ENCODE assay signal across 14 cellular contexts in genomic region chr19:47369923-47370625, GRCh38. TPM values are rescaled to one million over a fixed set of nuclear protein-coding genes. Genes with fewer than 3 reads are reported as not detected.
A peak's percentile ranks its signal among the peaks of the same experiment; 100 is the strongest.
DNase-seq lines count a peak whose midpoint lies in the region; ATAC-seq and TF ChIP-seq lines count a peak whose summit lies in the region.
"Had no signal": no experiment of that assay in that cellular context is flagged by ENCODE, and none has a peak within 500 bp of the region (broad histone marks: within the 10 kb centered on the region; RNA-seq: fewer than 3 reads in every experiment).

No MANE protein-coding gene starts in this region.

- H3K9me3 Mint-ChIP-seq in brain: no peaks in the 10 kb centered on the region
- H3K9me3 Mint-ChIP-seq in memory B cell: no peaks in the 10 kb centered on the region
- H3K9me3 Mint-ChIP-seq in activated naive CD8-positive, alpha-beta T cell treated with anti-CD3 and anti-CD28 coated beads, Interleukin-2, amount 50 U/mL, for 24 hours: no peaks in the 10 kb centered on the region
- H3K9me3 Mint-ChIP-seq: CD4-positive, CD25-positive, alpha-beta regulatory T cell; T-helper 2 cell treated with Interferon-gamma antibody and Interleukin-4, amounts not matched to agents 5 μg/mL and 100 μg/mL, for 36 hours had no signal

- DNase-seq in Kasumi-1 (lab: John Stamatoyannopoulos, UW): peak; percentile 20 to 27
- no peak for DNase-seq in memory B cell (ENCODE audit: low spot score in 2 of 2)
- DNase-seq in NCI-H748 (lab: John Stamatoyannopoulos, UW; ENCODE audit: unreplicated experiment): no peak
- no peak for DNase-seq in activated naive CD8-positive, alpha-beta T cell treated with anti-CD3 and anti-CD28 coated beads, Interleukin-2, amount 50 U/mL, for 24 hours
- DNase-seq: activated T-cell treated with anti-CD3 and anti-CD28 coated beads, Interleukin-2, amount 50 U/mL, for 1 hour; CD4-positive, CD25-positive, alpha-beta regulatory T cell; effector memory CD4-positive, alpha-beta T cell; H7; kidney glomerular epithelial cell had no signal

- H3K79me2 ChIP-seq in ACC112 (ENCODE audit: control insufficient read depth, insufficient read depth, low read length, unreplicated experiment): no peaks in the 10 kb centered on the region

- H3K36me3 Mint-ChIP-seq in brain: peaks cover 56% of the 10 kb centered on the region
- peaks cover 26% of the 10 kb centered on the region for H3K36me3 Mint-ChIP-seq in memory B cell
- peaks cover 27% of the 10 kb centered on the region for H3K36me3 Mint-ChIP-seq in activated naive CD8-positive, alpha-beta T cell treated with anti-CD3 and anti-CD28 coated beads, Interleukin-2, amount 50 U/mL, for 24 hours (ENCODE audit: low read depth)

- H2AFZ ChIP-seq in ACC112 (ENCODE audit: low read length, unreplicated experiment): no peak overlapping the region

- no peak for TF ChIP-seq CTCF in brain (conservative IDR thresholded peaks at IDR 0.05)

- peaks cover 8% of the 10 kb centered on the region for H3K4me1 ChIP-seq in ACC112 (ENCODE audit: control insufficient read depth, insufficient read depth, low read length, unreplicated experiment)

- no peaks in the 10 kb centered on the region for H3K4me1 Mint-ChIP-seq in brain
- no peaks in the 10 kb centered on the region for H3K4me1 Mint-ChIP-seq in memory B cell
- H3K4me1 Mint-ChIP-seq in activated naive CD8-positive, alpha-beta T cell treated with anti-CD3 and anti-CD28 coated beads, Interleukin-2, amount 50 U/mL, for 24 hours: no peaks in the 10 kb centered on the region

- H3K27me3 Mint-ChIP-seq in brain: no peaks in the 10 kb centered on the region
- no peaks in the 10 kb centered on the region for H3K27me3 Mint-ChIP-seq in memory B cell
- H3K27me3 Mint-ChIP-seq in activated naive CD8-positive, alpha-beta T cell treated with anti-CD3 and anti-CD28 coated beads, Interleukin-2, amount 50 U/mL, for 24 hours: no peaks in the 10 kb centered on the region
- H3K27me3 Mint-ChIP-seq: CD4-positive, CD25-positive, alpha-beta regulatory T cell had no signal

- H3K36me3 ChIP-seq in ACC112 (ENCODE audit: insufficient read depth, low read length): no peaks in the 10 kb centered on the region

- H3K4me3 ChIP-seq in ACC112 (ENCODE audit: low read depth, low read length): no peak overlapping the region

- H3K27me3 ChIP-seq in ACC112 (ENCODE audit: insufficient read depth, low read length): no peaks in the 10 kb centered on the region

- no peak overlapping the region for H3K4me3 Mint-ChIP-seq in brain
- no peak overlapping the region for H3K4me3 Mint-ChIP-seq in memory B cell
- H3K4me3 Mint-ChIP-seq in activated naive CD8-positive, alpha-beta T cell treated with anti-CD3 and anti-CD28 coated beads, Interleukin-2, amount 50 U/mL, for 24 hours: no peak overlapping the region
- H3K4me3 Mint-ChIP-seq: CD4-positive, CD25-positive, alpha-beta regulatory T cell; T-helper 2 cell treated with Interferon-gamma antibody and Interleukin-4, amounts not matched to agents 5 μg/mL and 100 μg/mL, for 36 hours had no signal

- H3K27ac ChIP-seq in ACC112 (ENCODE audit: low read depth, low read length): peak overlapping the region; percentile 50

- H3K27ac Mint-ChIP-seq in brain (peak overlapping the region in 3 of 5 experiments; percentile 24 to 68 (median 50)), memory B cell (peak overlapping the region; percentile 53)
- H3K27ac Mint-ChIP-seq in activated naive CD8-positive, alpha-beta T cell treated with anti-CD3 and anti-CD28 coated beads, Interleukin-2, amount 50 U/mL, for 24 hours: no peak overlapping the region
- H3K27ac Mint-ChIP-seq: T-helper 2 cell treated with Interferon-gamma antibody and Interleukin-4, amounts not matched to agents 5 μg/mL and 100 μg/mL, for 36 hours had no signal

- ATAC-seq in memory B cell (ENCODE audit: low read depth) (no peak), HG03095 (IDR thresholded peaks at IDR 0.05; ENCODE audit: unreplicated experiment) (no peak), HG03521 (IDR thresholded peaks at IDR 0.05; ENCODE audit: unreplicated experiment) (no peak)
- ATAC-seq in activated naive CD8-positive, alpha-beta T cell treated with anti-CD3 and anti-CD28 coated beads, Interleukin-2, amount 50 U/mL, for 24 hours: no peak

RNA-seq across cellular contexts. Expression of gene DHX34, which starts 21.0 kb away (rescaled TPM):
- 10.0 TPM for polyA plus RNA-seq in brain (ENCODE audit: insufficient read depth, low read depth, low replicate concordance)

RNA-seq across cellular contexts. Expression of gene C5AR2, which starts 38.1 kb away (rescaled TPM):
- 0.12 TPM for polyA plus RNA-seq in brain (ENCODE audit: insufficient read depth, low read depth, low replicate concordance)

RNA-seq across cellular contexts. Expression of gene MEIS3, which starts 49.3 kb away (rescaled TPM):
- polyA plus RNA-seq in brain (ENCODE audit: insufficient read depth, low read depth, low replicate concordance): 24.5 TPM

Comparison
In these comparisons a context has a peak if more than half of its experiments do, and no peak if none do; other contexts are left out.
1. DNase-seq: peak in Kasumi-1 (2 of 2); none in memory B cell (0 of 2), NCI-H748 (single experiment) and activated naive CD8-positive, alpha-beta T cell treated with anti-CD3 and anti-CD28 coated beads, Interleukin-2, amount 50 U/mL, for 24 hours (single experiment).